Comparison of ENCODE assay signal across 8 cellular contexts in genomic region chr9:79812507-79813261, GRCh38.
DNase-seq lines count a peak whose midpoint lies in the region; ATAC-seq and TF ChIP-seq lines count a peak whose summit lies in the region.

No MANE protein-coding gene starts in this region.

- peaks cover 5% of the 10 kb centered on the region; the same call in 1 of the 2 replicates for H3K27me3 Mint-ChIP-seq in HFFc6 (ENCODE audit: insufficient read depth)

- DNase-seq in KG1 (lab: John Stamatoyannopoulos, UW) (peak; percentile 48), fibroblast of peridontal ligament (ENCODE audit: extremely low read depth) (peak; percentile 31), HFFc6 (no peak), NCI-H524 treated with DMSO at 0.1 percent for 48 hours (lab: John Stamatoyannopoulos, UW) (no peak), OCI-M2 (lab: John Stamatoyannopoulos, UW; ENCODE audit: unreplicated experiment) (no peak)
- DNase-seq in activated effector memory CD4-positive, alpha-beta T cell treated with anti-CD3 and anti-CD28 coated beads, Interleukin-2, amount 50 U/mL, for 16 hours: no peak

- no peaks in the 10 kb centered on the region for H3K9me3 Mint-ChIP-seq in HFFc6

- H3K4me1 Mint-ChIP-seq in HFFc6 (ENCODE audit: low read depth): peaks cover 34% of the 10 kb centered on the region

- no peak overlapping the region for H3K4me3 Mint-ChIP-seq in HFFc6

- no peak overlapping the region for H3K27ac Mint-ChIP-seq in HFFc6

- no peak for TF ChIP-seq CTCF in HFFc6 (IDR thresholded peaks at IDR 0.05)

- H3K36me3 Mint-ChIP-seq in HFFc6 (ENCODE audit: low read depth): no peaks in the 10 kb centered on the region

- ATAC-seq in GM18505 (IDR thresholded peaks at IDR 0.05; ENCODE audit: unreplicated experiment): peak; percentile 85
- ATAC-seq in GM21529 (IDR thresholded peaks at IDR 0.05; ENCODE audit: unreplicated experiment): peak; percentile 74

- TF ChIP-seq POLR2A in GM18505 (IDR thresholded peaks at IDR 0.05; ENCODE audit: borderline replicate concordance, extremely low read depth, insufficient read depth, insufficient read length): no peak

Comparison
In these comparisons a context has a peak if more than half of its experiments do, and no peak if none do; other contexts are left out.
1. DNase-seq: peak in KG1 (single experiment) and fibroblast of peridontal ligament (single experiment); none in HFFc6 (single experiment), activated effector memory CD4-positive, alpha-beta T cell treated with anti-CD3 and anti-CD28 coated beads, Interleukin-2, amount 50 U/mL, for 16 hours (single experiment), NCI-H524 treated with DMSO at 0.1 percent for 48 hours (single experiment) and OCI-M2 (single experiment).